In the genomic region with DNA sequence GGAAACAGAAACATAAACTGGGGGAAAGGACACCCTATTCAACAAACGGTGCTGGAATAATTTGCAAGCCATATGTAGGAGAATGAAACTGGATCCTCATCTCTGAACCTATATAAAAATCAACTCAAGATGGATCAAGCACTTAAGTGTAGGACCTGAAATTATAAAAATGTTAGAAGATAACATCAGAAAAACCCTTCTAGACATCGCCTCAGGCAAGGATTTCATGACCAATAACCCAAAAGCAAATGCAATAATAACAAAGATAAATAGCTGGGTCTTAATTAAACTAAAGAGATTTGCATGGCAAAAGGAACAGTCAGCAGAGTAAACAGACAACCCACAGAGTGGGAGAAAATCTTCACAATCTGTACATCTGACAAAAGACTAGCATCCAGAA, we compare ENCODE assay signal across 29 cellular contexts.
"Had no signal": no experiment of that assay in that cellular context is flagged by ENCODE, and none has a peak within 500 bp of the region (broad histone marks: within the 10 kb centered on the region; RNA-seq: fewer than 3 reads in every experiment).

No MANE protein-coding gene starts in this region.

- H3K27me3 ChIP-seq: left lung, spleen, suprapubic skin, tibial artery, upper lobe of right lung had no signal

- H3K4me3 Mint-ChIP-seq: immature natural killer cell; naive thymus-derived CD4-positive, alpha-beta T cell; natural killer cell treated with Interleukin-12 subunit alpha and Interleukin-12 subunit beta and Interleukin-15 and Interleukin-18, amount 100 ng/mL, for 72 hours; neural crest cell; stimulated activated effector memory CD8-positive, alpha-beta T cell treated with anti-CD3 and anti-CD28 coated beads, Interleukin-12 subunit alpha, Interleukin-12 subunit beta, amount 100 ng/mL, for 72 hours; stimulated activated naive CD8-positive, alpha-beta T cell treated with anti-CD3 and anti-CD28 coated beads, Interleukin-15, Interleukin-2, amounts not matched to agents 100 ng/mL and 50 ng/mL, for 24 hours had no signal

- H3K27ac Mint-ChIP-seq: immature natural killer cell; naive thymus-derived CD4-positive, alpha-beta T cell; natural killer cell treated with Interleukin-12 subunit alpha and Interleukin-12 subunit beta and Interleukin-15 and Interleukin-18, amount 100 ng/mL, for 72 hours; stimulated activated effector memory CD8-positive, alpha-beta T cell treated with anti-CD3 and anti-CD28 coated beads, Interleukin-12 subunit alpha, Interleukin-12 subunit beta, amount 100 ng/mL, for 72 hours; stimulated activated naive CD8-positive, alpha-beta T cell treated with anti-CD3 and anti-CD28 coated beads, Interleukin-15, Interleukin-2, amounts not matched to agents 100 ng/mL and 50 ng/mL, for 24 hours had no signal

- H3K9me3 Mint-ChIP-seq: neural crest cell; stimulated activated naive CD8-positive, alpha-beta T cell treated with anti-CD3 and anti-CD28 coated beads, Interleukin-15, Interleukin-2, amounts not matched to agents 100 ng/mL and 50 ng/mL, for 24 hours had no signal

- ATAC-seq: left colon; left lung; mucosa of descending colon; naive thymus-derived CD4-positive, alpha-beta T cell; natural killer cell treated with Interleukin-12 subunit alpha and Interleukin-12 subunit beta and Interleukin-15 and Interleukin-18, amount 100 ng/mL, for 72 hours; right cardiac atrium; sciatic nerve; stimulated activated effector memory CD8-positive, alpha-beta T cell treated with anti-CD3 and anti-CD28 coated beads, Interleukin-12 subunit alpha, Interleukin-12 subunit beta, amount 100 ng/mL, for 72 hours; upper lobe of right lung had no signal

- H3K9me3 ChIP-seq: left lung, mucosa of descending colon, prostate gland, spleen, suprapubic skin, thoracic aorta, tibial artery, upper lobe of right lung had no signal

- H3K27ac ChIP-seq: left lung, parathyroid adenoma, prostate gland, skin epidermis, spleen, suprapubic skin, thoracic aorta, tibial artery, upper lobe of right lung had no signal

- H3K4me3 ChIP-seq: left lung, lung, mucosa of descending colon, prostate gland, skin epidermis, spleen, suprapubic skin, thoracic aorta, tibial artery, upper lobe of right lung had no signal

- H3K9ac ChIP-seq: parathyroid adenoma had no signal

- DNase-seq: hypothalamus; immature natural killer cell; kidney; left colon; left lung; mesendoderm; midbrain; mucosa of descending colon; naive thymus-derived CD4-positive, alpha-beta T cell; nucleus accumbens; retina; right cardiac atrium; spleen; stimulated activated CD4-positive, alpha-beta T cell treated with anti-CD3 and anti-CD28 coated beads, Interleukin-4, amount 100 ng/mL, for 24 hours; stimulated activated naive CD4-positive, alpha-beta T cell; tibial artery; trophoblast cell; upper lobe of right lung had no signal

- H3K36me3 ChIP-seq: left lung, prostate gland, spleen, suprapubic skin, thoracic aorta, tibial artery, upper lobe of right lung had no signal

- H2AFZ ChIP-seq: parathyroid adenoma had no signal

- H3K4me1 ChIP-seq: left lung, parathyroid adenoma, prostate gland, spleen, suprapubic skin, tibial artery, upper lobe of right lung had no signal

- H3K27me3 Mint-ChIP-seq: naive thymus-derived CD4-positive, alpha-beta T cell; natural killer cell treated with Interleukin-12 subunit alpha and Interleukin-12 subunit beta and Interleukin-15 and Interleukin-18, amount 100 ng/mL, for 72 hours; stimulated activated naive CD8-positive, alpha-beta T cell treated with anti-CD3 and anti-CD28 coated beads, Interleukin-15, Interleukin-2, amounts not matched to agents 100 ng/mL and 50 ng/mL, for 24 hours had no signal

- H3K79me2 ChIP-seq: parathyroid adenoma had no signal

- H3K36me3 Mint-ChIP-seq: immature natural killer cell; naive thymus-derived CD4-positive, alpha-beta T cell; stimulated activated effector memory CD8-positive, alpha-beta T cell treated with anti-CD3 and anti-CD28 coated beads, Interleukin-12 subunit alpha, Interleukin-12 subunit beta, amount 100 ng/mL, for 72 hours had no signal

- H3K4me1 Mint-ChIP-seq: immature natural killer cell; naive thymus-derived CD4-positive, alpha-beta T cell; neural crest cell; stimulated activated effector memory CD8-positive, alpha-beta T cell treated with anti-CD3 and anti-CD28 coated beads, Interleukin-12 subunit alpha, Interleukin-12 subunit beta, amount 100 ng/mL, for 72 hours had no signal
